In genomic region chr4:78069309-78069708, GRCh38 we compare ENCODE assay signal across 26 cellular contexts. TPM values are rescaled to one million over a fixed set of nuclear protein-coding genes. Genes with fewer than 3 reads are reported as not detected.
"Had no signal": no experiment of that assay in that cellular context is flagged by ENCODE, and none has a peak within 500 bp of the region (broad histone marks: within the 10 kb centered on the region; RNA-seq: fewer than 3 reads in every experiment).

No MANE protein-coding gene starts in this region.

- H3K36me3 ChIP-seq: left ventricle myocardium inferior, neural progenitor cell, neutrophil, tibial nerve, upper lobe of left lung, vagina had no signal

- ATAC-seq: naive thymus-derived CD4-positive, alpha-beta T cell; natural killer cell treated with Interleukin-12 subunit alpha and Interleukin-12 subunit beta and Interleukin-15 and Interleukin-18, amount 100 ng/mL, for 72 hours; right cardiac atrium; sciatic nerve; stimulated activated memory B cell treated with anti-CD40 and anti-IgM and Interleukin-4, amounts not matched to agents 10 μg/mL and 1 μg/mL and 100 μg/mL, for 72 hours; stimulated activated naive CD8-positive, alpha-beta T cell treated with anti-CD3 and anti-CD28 coated beads, Interleukin-15, amount 100 ng/mL, for 72 hours had no signal

- H2AFZ ChIP-seq: hepatocyte, neural progenitor cell, parathyroid adenoma had no signal

- H3K4me1 ChIP-seq: left ventricle myocardium inferior, parathyroid adenoma, tibial nerve, upper lobe of left lung, vagina had no signal

- H3K27ac ChIP-seq: hepatocyte, left ventricle myocardium inferior, neural progenitor cell, neutrophil, parathyroid adenoma, tibial nerve, upper lobe of left lung, vagina had no signal

- H3K4me3 ChIP-seq: hepatocyte, left ventricle myocardium inferior, lung, neural progenitor cell, smooth muscle cell, tibial nerve, upper lobe of left lung, vagina had no signal

- H3K9me3 ChIP-seq: left ventricle myocardium inferior, neutrophil, tibial nerve, upper lobe of left lung, vagina had no signal

- H3K9ac ChIP-seq: neural progenitor cell, parathyroid adenoma had no signal

- H3K4me2 ChIP-seq: hepatocyte, neural progenitor cell, smooth muscle cell had no signal

- DNase-seq: islet precursor cell; left ventricle myocardium inferior; mesendoderm; naive thymus-derived CD4-positive, alpha-beta T cell; occipital lobe; retina; right cardiac atrium; stimulated activated CD4-positive, alpha-beta T cell treated with anti-CD3 and anti-CD28 coated beads, Interleukin-1b, Interleukin-23, amount 100 ng/mL, for 48 hours; stimulated activated CD4-positive, alpha-beta T cell treated with anti-CD3 and anti-CD28 coated beads, Interleukin-2, amount 100 ng/mL, for 48 hours; stimulated activated CD4-positive, alpha-beta T cell treated with anti-CD3 and anti-CD28 coated beads, Interleukin-4, amount 100 ng/mL, for 4 hours; stimulated activated CD8-positive, alpha-beta memory T cell treated with anti-CD3 and anti-CD28 coated beads, Interleukin-4, amount 100 ng/mL, for 48 hours; stimulated activated naive CD4-positive, alpha-beta T cell treated with Interleukin-2 at 50 U/mL for 16 hours; stimulated activated naive CD8-positive, alpha-beta T cell treated with anti-CD3 and anti-CD28 coated beads, Interleukin-15, amount 100 ng/mL, for 72 hours; substantia nigra; upper lobe of left lung had no signal

- H3K27me3 ChIP-seq: hepatocyte, neural progenitor cell, tibial nerve, upper lobe of left lung, vagina had no signal

- H3K79me2 ChIP-seq: parathyroid adenoma had no signal

RNA-seq across cellular contexts. Expression of gene FRAS1, which starts 12.2 kb away (rescaled TPM):
- polyA plus RNA-seq: naive thymus-derived CD4-positive, alpha-beta T cell had no signal
